13 cellular contexts compared by ENCODE assay signal in the genomic region with DNA sequence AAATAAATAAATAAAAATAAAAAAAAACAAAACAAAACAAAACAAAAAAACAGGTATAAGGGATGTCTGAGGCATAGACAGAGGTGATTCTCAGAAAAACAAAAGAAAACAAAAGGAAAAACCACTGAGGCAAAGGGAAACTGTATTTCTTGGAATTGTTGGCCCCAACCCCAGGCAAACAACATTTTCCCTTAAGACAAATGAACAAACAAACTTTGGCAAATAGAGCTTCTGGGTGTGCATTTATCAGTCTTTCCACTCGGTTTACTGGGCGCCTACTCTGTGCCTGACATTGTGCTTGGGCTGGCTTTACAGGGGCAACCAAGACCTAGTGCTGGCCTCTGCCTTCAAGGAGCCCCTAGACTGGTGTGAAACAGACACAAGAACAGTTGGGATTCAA. TPM values are rescaled to one million over a fixed set of nuclear protein-coding genes. Genes with fewer than 3 reads are reported as not detected.
DNase-seq lines count a peak whose midpoint lies in the region; ATAC-seq and TF ChIP-seq lines count a peak whose summit lies in the region.
"Had no signal": no experiment of that assay in that cellular context is flagged by ENCODE, and none has a peak within 500 bp of the region (broad histone marks: within the 10 kb centered on the region; RNA-seq: fewer than 3 reads in every experiment).

No MANE protein-coding gene starts in this region.

- intact Hi-C loops in heart left ventricle (cut with DNase I) (loop anchor here in 2 of 10 donors (5.0 kb wide), 1 partner anchor 36 kb away; a partner anchor contains a TSS), Right ventricle myocardium superior (cut with DNase I) (no loop called here), transverse colon (cut with DNase I; ENCODE audit: low total_unique reads) (no loop called here), natural killer cell (cut with micrococcal nuclease) (no loop called here)

- H3K9me3 ChIP-seq in heart left ventricle (no peaks in the 10 kb centered on the region), muscle layer of duodenum (ENCODE audit: control insufficient read depth in 1 of 2, low read length in 2 of 2) (no peaks in the 10 kb centered on the region), transverse colon (no peaks in the 10 kb centered on the region)

- TF ChIP-seq POLR2A in heart left ventricle (IDR thresholded peaks at IDR 0.05), result no peak
- TF ChIP-seq POLR2A in transverse colon (IDR thresholded peaks at IDR 0.05), result no peak

- H3K4me3 Mint-ChIP-seq in activated T-helper 17 cell treated with anti-CD3 and anti-CD28 coated beads, Interleukin-2, amount 50 U/mL, for 72 hours, result no peak overlapping the region
- no peak overlapping the region for H3K4me3 Mint-ChIP-seq in natural killer cell
- H3K4me3 Mint-ChIP-seq: H9; natural killer cell treated with Interleukin-12 subunit alpha and Interleukin-12 subunit beta and Interleukin-15 and Interleukin-18, amount 100 ng/mL, for 72 hours had no signal

- ATAC-seq in heart left ventricle, result no peak
- no peak for ATAC-seq in Right ventricle myocardium superior (ENCODE audit: poor library complexity)
- ATAC-seq in activated T-helper 17 cell treated with anti-CD3 and anti-CD28 coated beads, Interleukin-2, amount 50 U/mL, for 72 hours (replicated peaks), result peak; percentile 23
- no peak for ATAC-seq in natural killer cell
- ATAC-seq: activated naive CD4-positive, alpha-beta T cell treated with anti-CD3 and anti-CD28 coated beads, Interleukin-2, amount 50 U/mL, for 72 hours; natural killer cell treated with Interleukin-12 subunit alpha and Interleukin-12 subunit beta and Interleukin-15 and Interleukin-18, amount 100 ng/mL, for 72 hours had no signal

- H3K4me1 ChIP-seq in heart left ventricle (peaks cover 0 to 74% (median 45%) of the 10 kb centered on the region in 12 donors), muscle layer of duodenum (ENCODE audit: control insufficient read depth in 1 of 2, insufficient read depth in 2 of 2, low read length in 2 of 2) (peaks cover 20 to 23% of the 10 kb centered on the region in 2 donors), transverse colon (peaks cover 25 to 62% (median 52%) of the 10 kb centered on the region in 4 donors)

- TF ChIP-seq CTCF in heart left ventricle (IDR thresholded peaks at IDR 0.05) (no peak), transverse colon (IDR thresholded peaks at IDR 0.05) (no peak), natural killer cell (IDR thresholded peaks at IDR 0.05) (no peak)

- H3K27me3 ChIP-seq in heart left ventricle (no peaks in the 10 kb centered on the region), muscle layer of duodenum (ENCODE audit: low read depth, low read length) (no peaks in the 10 kb centered on the region), transverse colon (no peaks in the 10 kb centered on the region)

- H3K4me3 ChIP-seq in heart left ventricle, result no peak overlapping the region
- H3K4me3 ChIP-seq in muscle layer of duodenum (ENCODE audit: low read depth in 1 of 2, low read length in 2 of 2), result no peak overlapping the region
- no peak overlapping the region for H3K4me3 ChIP-seq in transverse colon
- H3K4me3 ChIP-seq: skin epidermis had no signal

- no peaks in the 10 kb centered on the region for H3K36me3 ChIP-seq in heart left ventricle
- H3K36me3 ChIP-seq in muscle layer of duodenum (ENCODE audit: control insufficient read depth in 1 of 2, insufficient read depth in 2 of 2, low read length in 2 of 2), result peaks cover 0 to 14% of the 10 kb centered on the region in 2 donors
- no peaks in the 10 kb centered on the region for H3K36me3 ChIP-seq in transverse colon

- no peaks in the 10 kb centered on the region for H3K36me3 Mint-ChIP-seq in activated T-helper 17 cell treated with anti-CD3 and anti-CD28 coated beads, Interleukin-2, amount 50 U/mL, for 72 hours (ENCODE audit: low read depth)
- H3K36me3 Mint-ChIP-seq in natural killer cell, result no peaks in the 10 kb centered on the region
- H3K36me3 Mint-ChIP-seq: natural killer cell treated with Interleukin-12 subunit alpha and Interleukin-12 subunit beta and Interleukin-15 and Interleukin-18, amount 100 ng/mL, for 72 hours had no signal

- peak overlapping the region; percentile 78 for H3K27ac Mint-ChIP-seq in activated T-helper 17 cell treated with anti-CD3 and anti-CD28 coated beads, Interleukin-2, amount 50 U/mL, for 72 hours
- no peak overlapping the region for H3K27ac Mint-ChIP-seq in natural killer cell
- H3K27ac Mint-ChIP-seq: H9 had no signal

- no peak for TF ChIP-seq EP300 in transverse colon (IDR thresholded peaks at IDR 0.05; ENCODE audit: low read depth)

- peaks cover 16% of the 10 kb centered on the region for H3K4me1 Mint-ChIP-seq in activated T-helper 17 cell treated with anti-CD3 and anti-CD28 coated beads, Interleukin-2, amount 50 U/mL, for 72 hours
- peaks cover 6 to 8% of the 10 kb centered on the region in 2 donors for H3K4me1 Mint-ChIP-seq in natural killer cell

- H3K9me3 Mint-ChIP-seq in activated T-helper 17 cell treated with anti-CD3 and anti-CD28 coated beads, Interleukin-2, amount 50 U/mL, for 72 hours, result no peaks in the 10 kb centered on the region
- H3K9me3 Mint-ChIP-seq in natural killer cell, result no peaks in the 10 kb centered on the region
- H3K9me3 Mint-ChIP-seq: activated naive CD4-positive, alpha-beta T cell treated with anti-CD3 and anti-CD28 coated beads, Interleukin-2, amount 50 U/mL, for 72 hours; natural killer cell treated with Interleukin-12 subunit alpha and Interleukin-12 subunit beta and Interleukin-15 and Interleukin-18, amount 100 ng/mL, for 72 hours had no signal

- H3K27ac ChIP-seq in heart left ventricle (peak overlapping the region in 11 of 12 donors; percentile 72 to 97 (median 94)), muscle layer of duodenum (ENCODE audit: low read length) (peak overlapping the region; percentile 23), transverse colon (peak overlapping the region in 3 of 4 donors; percentile 86 to 93 (median 91))

- DNase-seq in heart left ventricle (no peak), Right ventricle myocardium superior (no peak), transverse colon (no peak), NCI-H510A (lab: John Stamatoyannopoulos, UW) (no peak), NCI-H187 treated with DMSO at 0.1 percent for 48 hours (lab: John Stamatoyannopoulos, UW) (no peak), natural killer cell (no peak)
- DNase-seq: H9, KG1 had no signal

- 75 to 81% (median 79%) methylated on average over 2 of the region's 2 CpGs for WGBS in heart left ventricle, 4 donors
- 33 to 68% methylated on average over 1 to 2 of the region's 2 CpGs for WGBS in transverse colon (ENCODE audit: low coverage in 1 of 2), 2 donors

- in situ Hi-C loops in transverse colon (cut with MboI; ENCODE audit: low pct_ligation_motif_present in 1 of 4, low pct_unique_long_range_greater_than_20kb in 1 of 4, low sequenced_read_pairs in 3 of 4), result no loop called here

- H3K27me3 Mint-ChIP-seq in activated T-helper 17 cell treated with anti-CD3 and anti-CD28 coated beads, Interleukin-2, amount 50 U/mL, for 72 hours, result no peaks in the 10 kb centered on the region
- peaks cover 0 to 10% of the 10 kb centered on the region in 2 donors for H3K27me3 Mint-ChIP-seq in natural killer cell (ENCODE audit: low read depth in 2 of 2)

RNA-seq across cellular contexts. Expression of a gene that starts 33.7 kb away (rescaled TPM):
- total RNA-seq in heart left ventricle, result 100 to 1,000 TPM in 2 of 9 donors, 10 to 100 TPM in 6, 1 to 10 TPM in 1; 8.7 to 127 (median 69.8) TPM
- 100 to 1,000 TPM in 1 of 2 donors, 10 to 100 TPM in 1; 33.3 to 119 TPM for polyA plus RNA-seq in heart left ventricle
- total RNA-seq in Right ventricle myocardium superior, result 11.4 TPM
- 100 to 1,000 TPM in 1 of 2 donors, 10 to 100 TPM in 1; 55.6 to 617 TPM for total RNA-seq in activated T-helper 17 cell treated with anti-CD3 and anti-CD28 coated beads, Interleukin-2, amount 50 U/mL, for 72 hours
- 100 to 1,000 TPM in 1 of 4 donors, 10 to 100 TPM in 3; 21.1 to 100 (median 84.6) TPM for total RNA-seq in transverse colon
- 100 to 1,000 TPM in 1 of 3 donors, 10 to 100 TPM in 2; 39.7 to 105 (median 66.5) TPM for total RNA-seq in natural killer cell

RNA-seq across cellular contexts. Expression of a gene that starts 35.5 kb away (rescaled TPM):
- 100 to 1,000 TPM; 166 to 282 (median 211) TPM for total RNA-seq in heart left ventricle
- polyA plus RNA-seq in heart left ventricle, result 100 to 1,000 TPM; 291 to 310 TPM
- 207 TPM for total RNA-seq in Right ventricle myocardium superior
- total RNA-seq in activated T-helper 17 cell treated with anti-CD3 and anti-CD28 coated beads, Interleukin-2, amount 50 U/mL, for 72 hours, result 100 to 1,000 TPM; 152 to 161 TPM
- total RNA-seq in transverse colon, result 100 to 1,000 TPM; 123 to 146 (median 139) TPM
- total RNA-seq in natural killer cell, result 100 to 1,000 TPM in 1 of 3 donors, 10 to 100 TPM in 2; 73.1 to 113 (median 94.2) TPM

RNA-seq across cellular contexts. Expression of a gene that starts 57.8 kb away (rescaled TPM):
- 100 to 1,000 TPM; 183 to 474 (median 238) TPM for total RNA-seq in heart left ventricle
- polyA plus RNA-seq in heart left ventricle, result 100 to 1,000 TPM; 195 to 497 TPM
- 179 TPM for total RNA-seq in Right ventricle myocardium superior
- total RNA-seq in activated T-helper 17 cell treated with anti-CD3 and anti-CD28 coated beads, Interleukin-2, amount 50 U/mL, for 72 hours, result 1,000 to 10,000 TPM; 1,139 to 1,437 TPM
- 100 to 1,000 TPM in 3 of 4 donors, 10 to 100 TPM in 1; 77.1 to 128 (median 106) TPM for total RNA-seq in transverse colon
- total RNA-seq in natural killer cell, result 100 to 1,000 TPM; 121 to 168 (median 127) TPM

Comparison
In these comparisons a context has a peak if more than half of its experiments do, and no peak if none do; other contexts are left out.
1. H3K27ac ChIP-seq: peak in every context shown above with its lines; median percentile 94 in heart left ventricle; 91 in transverse colon; 23 in muscle layer of duodenum.